1 cellular context compared by ENCODE assay signal in genomic region chr1:231601775-231602674, GRCh38.
TF ChIP-seq lines count a peak whose summit lies in the region.

No MANE protein-coding gene starts in this region.

TF ChIP-seq in HepG2, 621 proteins besides CTCF, POLR2A, EP300 and RAD21 (continued from another document):
- no peak for TF ChIP-seq SNRNP70 (IDR thresholded peaks at IDR 0.05; ENCODE audit: low read depth, low read length)
- TF ChIP-seq FLYWCH1 (CRISPR knock-in tag; IDR thresholded peaks at IDR 0.05) = no peak
- no peak for TF ChIP-seq ZNF205 (CRISPR knock-in tag; IDR thresholded peaks at IDR 0.05)
- TF ChIP-seq TAF15 (IDR thresholded peaks at IDR 0.05; ENCODE audit: low read depth, low read length, poor library complexity, severe bottlenecking) = no peak
- no peak for TF ChIP-seq SKI (IDR thresholded peaks at IDR 0.05; ENCODE audit: partially characterized antibody)
- TF ChIP-seq ATF3 (CRISPR knock-in tag; IDR thresholded peaks at IDR 0.05) = no peak
- TF ChIP-seq ZNF121 (CRISPR knock-in tag; IDR thresholded peaks at IDR 0.05) = no peak
- no peak for TF ChIP-seq GMEB1 (CRISPR knock-in tag; IDR thresholded peaks at IDR 0.05; ENCODE audit: borderline replicate concordance)
- no peak for TF ChIP-seq HNF1B (CRISPR knock-in tag; IDR thresholded peaks at IDR 0.05)
- no peak for TF ChIP-seq PRMT3 (CRISPR knock-in tag; IDR thresholded peaks at IDR 0.05; ENCODE audit: borderline replicate concordance, low read depth)
